8 cellular contexts compared by ENCODE assay signal in the genomic region with DNA sequence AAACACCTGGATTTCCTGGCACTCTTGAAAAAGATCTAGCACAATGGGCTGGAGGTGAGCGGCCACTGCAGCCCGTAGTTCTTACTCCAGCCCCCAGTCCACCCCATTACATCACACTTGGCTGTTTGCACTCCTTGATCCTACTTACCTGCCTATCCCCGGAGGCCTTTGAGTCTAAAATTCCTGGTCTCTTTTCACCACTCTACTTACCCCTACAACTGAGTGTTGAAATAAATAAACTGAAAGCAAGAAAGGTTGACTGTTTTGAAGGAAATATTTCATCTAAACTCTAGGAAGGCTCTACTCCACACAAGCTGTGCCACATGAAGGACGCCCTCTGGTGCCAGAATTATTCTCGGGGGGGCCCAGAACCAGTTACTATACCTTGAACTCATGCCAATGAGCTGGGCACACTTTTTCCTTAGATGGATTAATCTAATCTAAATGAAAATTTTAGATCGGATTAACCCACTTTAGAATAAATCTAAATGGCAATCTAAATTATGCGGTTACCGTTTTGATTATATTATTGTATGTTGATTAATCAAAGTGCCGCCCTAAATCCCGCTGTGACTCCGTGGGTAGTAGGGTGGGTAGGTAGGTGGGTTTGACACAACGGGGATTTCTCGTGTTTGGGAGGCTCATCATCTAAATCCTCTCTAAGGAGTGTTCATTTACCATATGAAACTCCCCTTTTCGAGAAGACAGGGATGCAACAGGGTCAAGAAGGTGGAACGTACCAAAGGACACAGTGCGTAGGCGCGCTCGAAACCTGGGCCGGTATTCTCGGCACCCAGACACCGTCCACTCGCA. TPM values are rescaled to one million over a fixed set of nuclear protein-coding genes. Genes with fewer than 3 reads are reported as not detected.
DNase-seq lines count a peak whose midpoint lies in the region; ATAC-seq and TF ChIP-seq lines count a peak whose summit lies in the region.

No MANE protein-coding gene starts in this region.

- H3K27ac ChIP-seq in fibroblast of lung (ENCODE audit: insufficient read depth, low read length) (peak overlapping the region; percentile 100), neutrophil (peak overlapping the region; percentile 97)

- H3K9me3 ChIP-seq in fibroblast of lung (ENCODE audit: control insufficient read depth, insufficient read depth, low read depth, low read length) (no peaks in the 10 kb centered on the region), neutrophil (peaks cover 4% of the 10 kb centered on the region)

- TF ChIP-seq CTCF in fibroblast of lung (conservative IDR thresholded peaks at IDR 0.05 in 1 of 2, IDR thresholded peaks at IDR 0.05 in 1 of 2; ENCODE audit: low read depth in 1 of 2, low read length in 2 of 2) (peak in 1 of 2 donors; percentile 19), neutrophil (IDR thresholded peaks at IDR 0.05) (no peak)

- peak overlapping the region; percentile 82 for H2AFZ ChIP-seq in fibroblast of lung (ENCODE audit: low read length)

- DNase-seq in Caki2 (ENCODE audit: low read depth): peak; percentile 75
- peak; percentile 88 for DNase-seq in NCI-H69 (lab: John Stamatoyannopoulos, UW)
- DNase-seq in activated T-cell treated with anti-CD3 and anti-CD28 coated beads, Interleukin-2, amount 50 U/mL, for 24 hours: peak; percentile 63
- no peak for DNase-seq in fibroblast of lung (ENCODE audit: low read depth in 2 of 2)
- DNase-seq in HEK293T (ENCODE audit: extremely low spot score): no peak

- H3K36me3 ChIP-seq in fibroblast of lung (ENCODE audit: control insufficient read depth, insufficient read depth, low read length): peaks cover 23% of the 10 kb centered on the region
- H3K36me3 ChIP-seq in neutrophil: peaks cover 39% of the 10 kb centered on the region

- H3K27me3 Mint-ChIP-seq in activated T-cell treated with anti-CD3 and anti-CD28 coated beads, Interleukin-2, amount 50 U/mL, for 24 hours: no peaks in the 10 kb centered on the region

- H4K20me1 ChIP-seq in fibroblast of lung (ENCODE audit: control insufficient read depth, extremely low read depth, insufficient read depth, low read length): peaks cover 9% of the 10 kb centered on the region

- H3K36me3 Mint-ChIP-seq in activated T-cell treated with anti-CD3 and anti-CD28 coated beads, Interleukin-2, amount 50 U/mL, for 24 hours (ENCODE audit: low read depth): peaks cover 47% of the 10 kb centered on the region

- peak overlapping the region; percentile 71 for H3K4me2 ChIP-seq in fibroblast of lung (ENCODE audit: extremely low read depth, insufficient read depth, low read length)

- peak overlapping the region; percentile 61 for H3K9ac ChIP-seq in fibroblast of lung (ENCODE audit: insufficient read depth, low read length)

- peaks cover 24% of the 10 kb centered on the region for H3K79me2 ChIP-seq in fibroblast of lung (ENCODE audit: control insufficient read depth, insufficient read depth, low read length)

- in situ Hi-C loops in Caki2 (cut with HindIII; ENCODE audit: low pct_unique_long_range_greater_than_20kb, low sequenced_read_pairs): no loop called here

- peak overlapping the region; percentile 97 for H3K4me3 Mint-ChIP-seq in activated T-cell treated with anti-CD3 and anti-CD28 coated beads, Interleukin-2, amount 50 U/mL, for 24 hours

- H3K4me1 ChIP-seq in fibroblast of lung (ENCODE audit: control insufficient read depth, extremely low read depth, insufficient read depth, low read length) (peaks cover 8% of the 10 kb centered on the region), neutrophil (ENCODE audit: control insufficient read depth in 1 of 2, insufficient read depth in 1 of 2, low read depth in 1 of 2, low read length in 1 of 2) (peaks cover 24 to 32% of the 10 kb centered on the region in 2 experiments)

- H3K4me3 ChIP-seq in fibroblast of lung (replicated peaks in 1 of 4; ENCODE audit: control extremely low read depth in 1 of 4, insufficient read depth in 1 of 4, low read depth in 3 of 4, low read length in 4 of 4) (peak overlapping the region; percentile 61 to 85 (median 76)), neutrophil (ENCODE audit: low read depth in 1 of 2, low read length in 1 of 2) (peak overlapping the region; percentile 82 to 84)

- H3K4me1 Mint-ChIP-seq in activated T-cell treated with anti-CD3 and anti-CD28 coated beads, Interleukin-2, amount 50 U/mL, for 24 hours (ENCODE audit: low read depth): peaks cover 34% of the 10 kb centered on the region

- CTCF ChIA-PET in HEK293T (lab: Yijun Ruan, JAX): interaction anchor here (0.5 to 1.9 kb wide), 13 partner anchors 8 to 458 kb away, joined by 3 to 10 read pairs (median 6); partner anchors contain the start of gene JUP

- POLR2A ChIA-PET in HEK293T (lab: Yijun Ruan, JAX): interaction anchor here (0.6 to 6.8 kb wide), 89 partner anchors 10 to 1437 kb away, joined by 3 to 199 read pairs (median 5); partner anchors contain the start of genes ACLY, CNP, FKBP10 and GAST

- H3K27ac Mint-ChIP-seq in activated T-cell treated with anti-CD3 and anti-CD28 coated beads, Interleukin-2, amount 50 U/mL, for 24 hours: peak overlapping the region; percentile 99

- H3K27me3 ChIP-seq in fibroblast of lung (ENCODE audit: control insufficient read depth, insufficient read depth, low read length) (peaks cover 7% of the 10 kb centered on the region), neutrophil (no peaks in the 10 kb centered on the region)

- H3K9me3 Mint-ChIP-seq in activated T-cell treated with anti-CD3 and anti-CD28 coated beads, Interleukin-2, amount 50 U/mL, for 24 hours: no peaks in the 10 kb centered on the region

- ATAC-seq in HG02885 (IDR thresholded peaks at IDR 0.05; ENCODE audit: poor library complexity, unreplicated experiment) (peak; percentile 8), esophagus mucosa (no peak)

TF ChIP-seq in HEK293T, 16 proteins besides CTCF, POLR2A, EP300 and RAD21:
- TF ChIP-seq CTBP1 (IDR thresholded peaks at IDR 0.05; ENCODE audit: borderline replicate concordance): no peak
- no peak for TF ChIP-seq SP1 (IDR thresholded peaks at IDR 0.05)
- no peak for TF ChIP-seq SUZ12 (IDR thresholded peaks at IDR 0.05)
- TF ChIP-seq BHLHE40 (IDR thresholded peaks at IDR 0.05; ENCODE audit: borderline replicate concordance): no peak
- no peak for TF ChIP-seq ARNT (IDR thresholded peaks at IDR 0.05)
- no peak for TF ChIP-seq FOXM1 (IDR thresholded peaks at IDR 0.05; ENCODE audit: borderline replicate concordance)
- no peak for TF ChIP-seq PKNOX1 (IDR thresholded peaks at IDR 0.05)
- TF ChIP-seq L3MBTL2 (conservative IDR thresholded peaks at IDR 0.05): no peak
- no peak for TF ChIP-seq FOXK2 (IDR thresholded peaks at IDR 0.05)
- no peak for TF ChIP-seq ZNF384 (IDR thresholded peaks at IDR 0.05)
- no peak for TF ChIP-seq LEF1 (IDR thresholded peaks at IDR 0.05; ENCODE audit: borderline replicate concordance)
- no peak for TF ChIP-seq TARDBP (IDR thresholded peaks at IDR 0.05)
- no peak for TF ChIP-seq ELF4 (IDR thresholded peaks at IDR 0.05)

RNA-seq across cellular contexts. Expression of gene EIF1, which starts 0.7 kb away (rescaled TPM):
- 25.4 and 50.9 TPM in 2 replicates for total RNA-seq in Caki2 (2014; rRNA removed; shearing (Covaris generic); ENCODE audit: low replicate concordance)
- total RNA-seq in fibroblast of lung: 112 and 145 TPM in 2 replicates
- 225 and 256 TPM in 2 replicates for polyA plus RNA-seq in fibroblast of lung
- 864 and 925 TPM in 2 replicates for polyA plus RNA-seq in fibroblast of lung (2012)
- polyA minus RNA-seq in fibroblast of lung (ENCODE audit: low replicate concordance): 166 and 208 TPM in 2 replicates
- total RNA-seq in esophagus mucosa: 725 TPM

RNA-seq across cellular contexts. Expression of gene GAST, which starts 24.1 kb away (rescaled TPM):
- not detected in 2 replicates for total RNA-seq in Caki2 (2014; rRNA removed; shearing (Covaris generic); ENCODE audit: low replicate concordance)
- not detected in 2 replicates for total RNA-seq in fibroblast of lung
- not detected in 2 replicates for polyA plus RNA-seq in fibroblast of lung
- polyA plus RNA-seq in fibroblast of lung (2012): not detected in 2 replicates
- not detected in 2 replicates for polyA minus RNA-seq in fibroblast of lung (ENCODE audit: low replicate concordance)
- not detected for total RNA-seq in esophagus mucosa

RNA-seq across cellular contexts. Expression of gene HAP1, which starts 46.4 kb away (rescaled TPM):
- total RNA-seq in Caki2 (2014; rRNA removed; shearing (Covaris generic); ENCODE audit: low replicate concordance): not detected in 2 replicates
- total RNA-seq in fibroblast of lung (0.17 and 0.26 TPM in 2 replicates), esophagus mucosa (1.4 TPM)
- polyA plus RNA-seq in fibroblast of lung: 0.01 and 0.02 TPM in 2 replicates
- not detected in 2 replicates for polyA plus RNA-seq in fibroblast of lung (2012)
- not detected in 2 replicates for polyA minus RNA-seq in fibroblast of lung (ENCODE audit: low replicate concordance)

Comparison
In these comparisons a context has a peak if more than half of its experiments do, and no peak if none do; other contexts are left out.
1. DNase-seq: peak in Caki2 (single experiment), NCI-H69 (single experiment) and activated T-cell treated with anti-CD3 and anti-CD28 coated beads, Interleukin-2, amount 50 U/mL, for 24 hours (single experiment); none in fibroblast of lung (0 of 2) and HEK293T (single experiment).